ENCODE assay signal across 23 cellular contexts in genomic region chr17:54882371-54882770, GRCh38. TPM values are rescaled to one million over a fixed set of nuclear protein-coding genes. Genes with fewer than 3 reads are reported as not detected.
DNase-seq lines count a peak whose midpoint lies in the region; ATAC-seq, FAIRE-seq and TF ChIP-seq lines count a peak whose summit lies in the region.
"Had no signal": no experiment of that assay in that cellular context is flagged by ENCODE, and none has a peak within 500 bp of the region (broad histone marks: within the 10 kb centered on the region; RNA-seq: fewer than 3 reads in every experiment).

No MANE protein-coding gene starts in this region.

- no peaks in the 10 kb centered on the region for H3K9me3 ChIP-seq in RWPE2 (ENCODE audit: severe bottlenecking)
- H3K9me3 ChIP-seq: BE2C had no signal

- H3K4me3 ChIP-seq in RWPE2 (ENCODE audit: severe bottlenecking) = no peak overlapping the region
- no peak overlapping the region for H3K4me3 ChIP-seq in bronchial epithelial cell (ENCODE audit: low read depth, low read length)

- DNase-seq in DMS 273 (lab: John Stamatoyannopoulos, UW; ENCODE audit: unreplicated experiment) (peak; percentile 47), RWPE2 (ENCODE audit: low spot score) (no peak), bronchial epithelial cell (ENCODE audit: low read depth) (peak; percentile 85), foreskin keratinocyte (peak; percentile 51 to 65), dedifferentiated amniotic fluid mesenchymal stem cell (ENCODE audit: extremely low spot score) (no peak), NCI-H2081 (lab: John Stamatoyannopoulos, UW) (no peak)
- DNase-seq: BE2C; CD8-positive, alpha-beta memory T cell; DMS53; Kasumi-1; MV-4-11; NCI-H1105; NCI-H1436 treated with DMSO at 0.1 percent for 48 hours; NCI-H187 treated with DMSO at 0.1 percent for 48 hours; NCI-H2107; NCI-H446 treated with DMSO at 0.1 percent for 48 hours; NCI-H526 treated with DMSO at 0.1 percent for 48 hours; RPMI8226; SHP77 had no signal

- H3K27me3 ChIP-seq in RWPE2 (ENCODE audit: insufficient read depth, poor library complexity, severe bottlenecking) = no peaks in the 10 kb centered on the region
- no peaks in the 10 kb centered on the region for H3K27me3 ChIP-seq in bronchial epithelial cell (ENCODE audit: control insufficient read depth, insufficient read depth, low read length)
- no peaks in the 10 kb centered on the region for H3K27me3 ChIP-seq in foreskin keratinocyte
- H3K27me3 ChIP-seq: BE2C had no signal

- no peak for FAIRE-seq in bronchial epithelial cell (lab: Jason Lieb, UNC)

- peak; percentile 63 for ATAC-seq in RWPE2 (ENCODE audit: low read depth)
- peak; percentile 77 for ATAC-seq in foreskin keratinocyte
- ATAC-seq in HG03469 (IDR thresholded peaks at IDR 0.05; ENCODE audit: unreplicated experiment) = no peak
- ATAC-seq in GM18861 (IDR thresholded peaks at IDR 0.05; ENCODE audit: unreplicated experiment) = no peak
- ATAC-seq: HCT116 had no signal

- H3K4me1 ChIP-seq in RWPE2 (ENCODE audit: insufficient read depth, poor library complexity, severe bottlenecking) (peaks cover 2% of the 10 kb centered on the region), foreskin keratinocyte (no peaks in the 10 kb centered on the region)
- H3K4me1 ChIP-seq: BE2C had no signal

- no peaks in the 10 kb centered on the region for H3K36me3 ChIP-seq in RWPE2 (ENCODE audit: low read depth)
- H3K36me3 ChIP-seq in bronchial epithelial cell (ENCODE audit: control insufficient read depth, insufficient read depth, low read length) = no peaks in the 10 kb centered on the region
- H3K36me3 ChIP-seq: BE2C had no signal

- TF ChIP-seq CTCF in RWPE2 (IDR thresholded peaks at IDR 0.05; ENCODE audit: poor library complexity, severe bottlenecking) (no peak), bronchial epithelial cell (IDR thresholded peaks at IDR 0.05; ENCODE audit: insufficient read depth, low read length, severe bottlenecking) (no peak), foreskin keratinocyte (conservative IDR thresholded peaks at IDR 0.05) (no peak)

- H3K27ac ChIP-seq in RWPE2 (ENCODE audit: poor library complexity, severe bottlenecking) (no peak overlapping the region), foreskin keratinocyte (no peak overlapping the region)

RNA-seq across cellular contexts. Expression of gene TOM1L1, which starts 18.3 kb away (rescaled TPM):
- 60.3 and 83.7 TPM in 2 replicates for total RNA-seq in bronchial epithelial cell
- total RNA-seq in foreskin keratinocyte = 59.6 and 70.1 TPM in 2 replicates
- polyA plus RNA-seq in foreskin keratinocyte = 26.1 and 26.7 TPM in 2 replicates
- polyA plus RNA-seq: CD14-positive monocyte; CD8-positive, alpha-beta memory T cell had no signal

Comparison
In these comparisons a context has a peak if more than half of its experiments do, and no peak if none do; other contexts are left out.
1. DNase-seq: peak in DMS 273 (single experiment), bronchial epithelial cell (single experiment) and foreskin keratinocyte (2 of 2); none in RWPE2 (single experiment), dedifferentiated amniotic fluid mesenchymal stem cell (single experiment) and NCI-H2081 (0 of 2).
2. ATAC-seq: peak in RWPE2 (single experiment) and foreskin keratinocyte (single experiment); none in HG03469 (single experiment) and GM18861 (single experiment).